ENCODE assay signal across 28 cellular contexts in genomic region chr3:65814883-65815578, GRCh38.
"Had no signal": no experiment of that assay in that cellular context is flagged by ENCODE, and none has a peak within 500 bp of the region (broad histone marks: within the 10 kb centered on the region; RNA-seq: fewer than 3 reads in every experiment).

No MANE protein-coding gene starts in this region.

- H3K36me3 ChIP-seq: esophagus muscularis mucosa, heart left ventricle, left ventricle myocardium inferior, thoracic aorta, uterus had no signal

- DNase-seq: activated CD4-positive, alpha-beta T cell treated with anti-CD3 and anti-CD28 coated beads for 36 hours; activated CD4-positive, CD25-positive, alpha-beta regulatory T cell; activated CD8-positive, alpha-beta memory T cell treated with anti-CD3 and anti-CD28 coated beads, Interleukin-2, amount 10 ng/mL, durations not matched to agents 7 days and 5 days; activated CD8-positive, alpha-beta T cell treated with anti-CD3 and anti-CD28 coated beads, Interleukin-2, amount 10 ng/mL, durations not matched to agents 7 days and 5 days; activated naive CD8-positive, alpha-beta T cell treated with anti-CD3 and anti-CD28 coated beads, Interleukin-2, amount 50 U/mL, for 24 hours; activated T-cell treated with anti-CD3 and anti-CD28 coated beads, Interleukin-2, amount 50 U/mL, for 48 hours; amygdala; central memory CD4-positive, alpha-beta T cell; foreskin keratinocyte; heart left ventricle; hypothalamus; kidney glomerular epithelial cell; left ventricle myocardium inferior; naive B cell; occipital lobe; right cardiac atrium; stimulated activated CD4-positive, alpha-beta T cell treated with anti-CD3 and anti-CD28 coated beads, Interleukin-2, amount 100 ng/mL, for 48 hours; stimulated activated naive CD8-positive, alpha-beta T cell treated with anti-CD3 and anti-CD28 coated beads, Interleukin-15, Interleukin-2, amounts not matched to agents 100 U/mL and 50 U/mL, for 24 hours; T-helper 2 cell; trophoblast cell; uterus had no signal

- H3K9me3 ChIP-seq: esophagus muscularis mucosa, heart left ventricle, left ventricle myocardium inferior, thoracic aorta, uterus had no signal

- H3K4me1 Mint-ChIP-seq: activated CD4-positive, alpha-beta T cell treated with anti-CD3 and anti-CD28 coated beads for 36 hours; activated CD8-positive, alpha-beta memory T cell treated with anti-CD3 and anti-CD28 coated beads, Interleukin-2, amount 10 ng/mL, durations not matched to agents 7 days and 5 days; activated naive CD4-positive, alpha-beta T cell treated with anti-CD3 and anti-CD28 coated beads, Interleukin-2, amount 50 U/mL, for 24 hours; activated naive CD8-positive, alpha-beta T cell treated with anti-CD3 and anti-CD28 coated beads, Interleukin-2, amount 50 U/mL, for 24 hours; naive B cell had no signal

- H3K27ac ChIP-seq: esophagus muscularis mucosa, foreskin keratinocyte, heart left ventricle, left ventricle myocardium inferior, thoracic aorta, uterus had no signal

- H3K27me3 Mint-ChIP-seq: activated CD4-positive, alpha-beta T cell treated with anti-CD3 and anti-CD28 coated beads for 36 hours; activated CD8-positive, alpha-beta memory T cell treated with anti-CD3 and anti-CD28 coated beads, Interleukin-2, amount 10 ng/mL, durations not matched to agents 7 days and 5 days; activated naive CD4-positive, alpha-beta T cell treated with anti-CD3 and anti-CD28 coated beads, Interleukin-2, amount 50 U/mL, for 24 hours; activated naive CD8-positive, alpha-beta T cell treated with anti-CD3 and anti-CD28 coated beads, Interleukin-2, amount 50 U/mL, for 24 hours; dendritic cell treated with granulocyte-macrophage colony-stimulating factor and Interleukin-4, amounts not matched to agents 40 ng/mL and 50 ng/mL, for 4 days had no signal

- H3K36me3 Mint-ChIP-seq: activated CD8-positive, alpha-beta memory T cell treated with anti-CD3 and anti-CD28 coated beads, Interleukin-2, amount 10 ng/mL, durations not matched to agents 7 days and 5 days; naive B cell had no signal

- H3K9me3 Mint-ChIP-seq: activated naive CD4-positive, alpha-beta T cell treated with anti-CD3 and anti-CD28 coated beads, Interleukin-2, amount 50 U/mL, for 24 hours; activated naive CD8-positive, alpha-beta T cell treated with anti-CD3 and anti-CD28 coated beads, Interleukin-2, amount 50 U/mL, for 24 hours; activated T-helper 2 cell treated with anti-CD3 and anti-CD28 coated beads, Interferon-gamma antibody, Interleukin-2, Interleukin-4, amounts not matched to agents 10 μg/mL and 5 μg/mL and 100 μg/mL, durations not matched to agents 14 hours and 24 hours and 36 hours; dendritic cell treated with granulocyte-macrophage colony-stimulating factor and Interleukin-4, amounts not matched to agents 40 ng/mL and 50 ng/mL, for 4 days; neural crest cell had no signal

- H3K4me3 Mint-ChIP-seq: activated CD4-positive, alpha-beta T cell treated with anti-CD3 and anti-CD28 coated beads for 36 hours; activated CD8-positive, alpha-beta memory T cell treated with anti-CD3 and anti-CD28 coated beads, Interleukin-2, amount 10 ng/mL, durations not matched to agents 7 days and 5 days; activated CD8-positive, alpha-beta T cell treated with anti-CD3 and anti-CD28 coated beads, Interleukin-2, amount 10 ng/mL, durations not matched to agents 7 days and 5 days; activated naive CD4-positive, alpha-beta T cell treated with anti-CD3 and anti-CD28 coated beads, Interleukin-2, amount 50 U/mL, for 24 hours; activated naive CD8-positive, alpha-beta T cell treated with anti-CD3 and anti-CD28 coated beads, Interleukin-2, amount 50 U/mL, for 24 hours; dendritic cell treated with granulocyte-macrophage colony-stimulating factor and Interleukin-4, amounts not matched to agents 40 ng/mL and 50 ng/mL, for 4 days; naive B cell; neural crest cell had no signal

- H3K4me1 ChIP-seq: foreskin keratinocyte, uterus had no signal

- H3K27me3 ChIP-seq: esophagus muscularis mucosa, foreskin keratinocyte, heart left ventricle, uterus had no signal

- H3K4me3 ChIP-seq: esophagus muscularis mucosa, heart left ventricle, left ventricle myocardium inferior, lung, thoracic aorta, uterus had no signal

- H3K27ac Mint-ChIP-seq: activated CD4-positive, alpha-beta T cell treated with anti-CD3 and anti-CD28 coated beads for 36 hours; activated CD8-positive, alpha-beta memory T cell treated with anti-CD3 and anti-CD28 coated beads, Interleukin-2, amount 10 ng/mL, durations not matched to agents 7 days and 5 days; activated CD8-positive, alpha-beta T cell treated with anti-CD3 and anti-CD28 coated beads, Interleukin-2, amount 10 ng/mL, durations not matched to agents 7 days and 5 days; activated naive CD4-positive, alpha-beta T cell treated with anti-CD3 and anti-CD28 coated beads, Interleukin-2, amount 50 U/mL, for 24 hours; activated naive CD8-positive, alpha-beta T cell treated with anti-CD3 and anti-CD28 coated beads, Interleukin-2, amount 50 U/mL, for 24 hours; activated T-helper 2 cell treated with anti-CD3 and anti-CD28 coated beads, Interferon-gamma antibody, Interleukin-2, Interleukin-4, amounts not matched to agents 10 μg/mL and 5 μg/mL and 100 μg/mL, durations not matched to agents 14 hours and 24 hours and 36 hours; dendritic cell treated with granulocyte-macrophage colony-stimulating factor and Interleukin-4, amounts not matched to agents 40 ng/mL and 50 ng/mL, for 4 days; naive B cell had no signal

- ATAC-seq: activated CD4-positive, alpha-beta T cell treated with anti-CD3 and anti-CD28 coated beads for 36 hours; activated CD8-positive, alpha-beta memory T cell treated with anti-CD3 and anti-CD28 coated beads, Interleukin-2, amount 10 ng/mL, durations not matched to agents 7 days and 5 days; activated CD8-positive, alpha-beta T cell treated with anti-CD3 and anti-CD28 coated beads, Interleukin-2, amount 10 ng/mL, durations not matched to agents 7 days and 5 days; activated naive CD8-positive, alpha-beta T cell treated with anti-CD3 and anti-CD28 coated beads, Interleukin-2, amount 50 U/mL, for 24 hours; foreskin keratinocyte; heart left ventricle; right cardiac atrium; stimulated activated naive CD8-positive, alpha-beta T cell treated with anti-CD3 and anti-CD28 coated beads, Interleukin-15, Interleukin-2, amounts not matched to agents 100 U/mL and 50 U/mL, for 24 hours had no signal
